27 cellular contexts compared by ENCODE assay signal in the genomic region with DNA sequence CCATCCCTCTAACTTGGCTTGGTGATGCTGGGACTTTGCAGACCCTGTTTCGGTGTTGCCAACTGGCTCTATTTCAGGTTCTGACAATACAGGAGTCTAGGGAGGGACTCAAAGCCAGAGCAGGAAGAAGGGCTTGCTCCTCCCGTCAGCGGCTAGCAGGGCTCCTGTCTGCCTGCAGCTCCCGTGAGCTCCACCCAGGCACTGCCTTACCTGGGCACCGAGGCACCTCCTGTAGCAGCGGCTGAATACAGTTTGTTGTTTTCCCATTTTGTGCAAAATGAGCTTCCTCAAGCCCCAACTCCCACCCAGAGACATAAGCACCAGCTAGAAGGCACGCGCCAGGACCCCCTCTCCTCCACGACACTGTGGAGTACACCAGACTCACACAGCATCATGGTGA.
"Had no signal": no experiment of that assay in that cellular context is flagged by ENCODE, and none has a peak within 500 bp of the region (broad histone marks: within the 10 kb centered on the region; RNA-seq: fewer than 3 reads in every experiment).

No MANE protein-coding gene starts in this region.

- H3K36me3 Mint-ChIP-seq: natural killer cell had no signal

- H3K9me3 Mint-ChIP-seq: mesothelial cell of epicardium; naive B cell; natural killer cell; neural progenitor cell; stimulated activated memory B cell treated with anti-CD40 and anti-IgM and Interleukin-4, amounts not matched to agents 10 μg/mL and 1 μg/mL and 100 μg/mL, for 72 hours; stimulated activated naive CD8-positive, alpha-beta T cell treated with anti-CD3 and anti-CD28 coated beads, Interleukin-15, amount 100 ng/mL, for 72 hours; type B pancreatic cell had no signal

- DNase-seq: islet precursor cell; left ventricle myocardium inferior; mesendoderm; naive B cell; natural killer cell; nephron progenitor cell; occipital lobe; ovary; right lobe of liver; stimulated activated CD4-positive, alpha-beta T cell treated with anti-CD3 and anti-CD28 coated beads, Interleukin-1b, Interleukin-23, amount 100 ng/mL, for 48 hours; stimulated activated CD4-positive, alpha-beta T cell treated with anti-CD3 and anti-CD28 coated beads, Interleukin-2, amount 100 ng/mL, for 48 hours; stimulated activated CD4-positive, alpha-beta T cell treated with anti-CD3 and anti-CD28 coated beads, Interleukin-4, amount 100 ng/mL, for 4 hours; stimulated activated CD8-positive, alpha-beta memory T cell treated with anti-CD3 and anti-CD28 coated beads, Interleukin-4, amount 100 ng/mL, for 48 hours; stimulated activated naive CD4-positive, alpha-beta T cell treated with Interleukin-2 at 50 U/mL for 16 hours; stimulated activated naive CD8-positive, alpha-beta T cell treated with anti-CD3 and anti-CD28 coated beads, Interleukin-15, amount 100 ng/mL, for 72 hours; substantia nigra had no signal

- H3K36me3 ChIP-seq: neural progenitor cell, neutrophil, ovary, vagina had no signal

- ATAC-seq: natural killer cell; right lobe of liver; stimulated activated memory B cell treated with anti-CD40 and anti-IgM and Interleukin-4, amounts not matched to agents 10 μg/mL and 1 μg/mL and 100 μg/mL, for 72 hours; stimulated activated naive CD8-positive, alpha-beta T cell treated with anti-CD3 and anti-CD28 coated beads, Interleukin-15, amount 100 ng/mL, for 72 hours had no signal

- H3K4me3 ChIP-seq: left ventricle myocardium inferior, lung, neural progenitor cell, ovary, right atrium auricular region, right lobe of liver, smooth muscle cell, tibial nerve, vagina had no signal

- H3K4me1 ChIP-seq: neural progenitor cell, right lobe of liver, tibial nerve had no signal

- H3K4me1 Mint-ChIP-seq: mesothelial cell of epicardium; neural progenitor cell; stimulated activated naive CD8-positive, alpha-beta T cell treated with anti-CD3 and anti-CD28 coated beads, Interleukin-15, amount 100 ng/mL, for 72 hours had no signal

- H3K27me3 Mint-ChIP-seq: naive B cell; progenitor cell of endocrine pancreas; stimulated activated memory B cell treated with anti-CD40 and anti-IgM and Interleukin-4, amounts not matched to agents 10 μg/mL and 1 μg/mL and 100 μg/mL, for 72 hours; stimulated activated naive CD8-positive, alpha-beta T cell treated with anti-CD3 and anti-CD28 coated beads, Interleukin-15, amount 100 ng/mL, for 72 hours; type B pancreatic cell had no signal

- H3K27ac ChIP-seq: left ventricle myocardium inferior, neural progenitor cell, neutrophil, ovary, right atrium auricular region, right lobe of liver, tibial nerve, vagina had no signal

- H3K27ac Mint-ChIP-seq: mesothelial cell of epicardium; naive B cell; neural progenitor cell; progenitor cell of endocrine pancreas; stimulated activated memory B cell treated with anti-CD40 and anti-IgM and Interleukin-4, amounts not matched to agents 10 μg/mL and 1 μg/mL and 100 μg/mL, for 72 hours; stimulated activated naive CD8-positive, alpha-beta T cell treated with anti-CD3 and anti-CD28 coated beads, Interleukin-15, amount 100 ng/mL, for 72 hours; type B pancreatic cell had no signal

- H3K9ac ChIP-seq: neural progenitor cell had no signal

- H3K4me3 Mint-ChIP-seq: mesothelial cell of epicardium; naive B cell; natural killer cell; nephron progenitor cell; neural progenitor cell; stimulated activated memory B cell treated with anti-CD40 and anti-IgM and Interleukin-4, amounts not matched to agents 10 μg/mL and 1 μg/mL and 100 μg/mL, for 72 hours; stimulated activated naive CD8-positive, alpha-beta T cell treated with anti-CD3 and anti-CD28 coated beads, Interleukin-15, amount 100 ng/mL, for 72 hours; type B pancreatic cell had no signal

- H3K27me3 ChIP-seq: neural progenitor cell, neutrophil, ovary, right atrium auricular region, right lobe of liver, tibial nerve, vagina had no signal

- H2AFZ ChIP-seq: neural progenitor cell had no signal

- H3K4me2 ChIP-seq: neural progenitor cell, smooth muscle cell had no signal

- H3K9me3 ChIP-seq: left ventricle myocardium inferior, neutrophil, ovary, right atrium auricular region, right lobe of liver, tibial nerve, vagina had no signal
